ENCODE assay signal across 1 cellular context in genomic region chr19:21260164-21260847, GRCh38.
TF ChIP-seq lines count a peak whose summit lies in the region.

No MANE protein-coding gene starts in this region.

TF ChIP-seq in HepG2, 621 proteins besides CTCF, POLR2A, EP300 and RAD21 (continued from another document):
- TF ChIP-seq RERE (CRISPR knock-in tag; IDR thresholded peaks at IDR 0.05; ENCODE audit: low read depth) (no peak), FOXO1 (CRISPR knock-in tag; IDR thresholded peaks at IDR 0.05) (no peak), ZNF879 (CRISPR knock-in tag; IDR thresholded peaks at IDR 0.05) (no peak), E2F5 (CRISPR knock-in tag; conservative IDR thresholded peaks at IDR 0.05) (no peak), REPIN1 (CRISPR knock-in tag; IDR thresholded peaks at IDR 0.05; ENCODE audit: borderline replicate concordance, low read depth) (no peak), DPF2 (CRISPR knock-in tag; IDR thresholded peaks at IDR 0.05; ENCODE audit: borderline replicate concordance, low read depth) (no peak), NKX3-1 (CRISPR knock-in tag; IDR thresholded peaks at IDR 0.05) (no peak), SMYD3 (CRISPR knock-in tag; IDR thresholded peaks at IDR 0.05) (no peak), ZNF576 (CRISPR knock-in tag; IDR thresholded peaks at IDR 0.05) (no peak), ZNF343 (CRISPR knock-in tag; IDR thresholded peaks at IDR 0.05) (no peak), KDM4B (CRISPR knock-in tag; IDR thresholded peaks at IDR 0.05) (no peak), PAX8 (CRISPR knock-in tag; IDR thresholded peaks at IDR 0.05; ENCODE audit: borderline replicate concordance) (no peak)
